Comparison of ENCODE assay signal across 8 cellular contexts in genomic region chr2:179440642-179441251, GRCh38.
DNase-seq lines count a peak whose midpoint lies in the region; ATAC-seq, FAIRE-seq and TF ChIP-seq lines count a peak whose summit lies in the region.

No MANE protein-coding gene starts in this region.

- no peak overlapping the region for H3K4ac ChIP-seq in neuronal stem cell (ENCODE audit: low read length)

- no peak for ATAC-seq in sciatic nerve

- WGBS in neuronal stem cell (ENCODE audit: extremely low coverage in 2 of 2, insufficient read length in 2 of 2, insufficient replicate concordance in 1 of 2), 2 donors = no CpG with 5 or more reads among the region's 5 CpGs

- no peak overlapping the region for H2BK12ac ChIP-seq in neuronal stem cell (ENCODE audit: low read length)

- H3K23ac ChIP-seq in neuronal stem cell (ENCODE audit: low read depth, low read length, poor library complexity) = no peak overlapping the region

- no peak overlapping the region for H2BK15ac ChIP-seq in neuronal stem cell (ENCODE audit: low read length)

- no peak overlapping the region for H3K9ac ChIP-seq in neuronal stem cell (ENCODE audit: low read depth, low read length, poor library complexity)

- TF ChIP-seq CTCF in AG10803 (conservative IDR thresholded peaks at IDR 0.05; ENCODE audit: low read length) (peak; percentile 66), GM12874 (IDR thresholded peaks at IDR 0.05; ENCODE audit: insufficient read depth, low read depth, low read length) (peak; percentile 46; the same call in 1 of the 2 replicates)

- H3K9me3 ChIP-seq in neuronal stem cell (replicated peaks in 1 of 2; ENCODE audit: control insufficient read depth in 2 of 2, insufficient read depth in 1 of 2, low read depth in 1 of 2, low read length in 2 of 2) = no peaks in the 10 kb centered on the region

- H2AFZ ChIP-seq in neuronal stem cell (ENCODE audit: low read length) = no peak overlapping the region

- H4K91ac ChIP-seq in neuronal stem cell (ENCODE audit: low read depth, low read length, poor library complexity) = no peak overlapping the region

- no peak overlapping the region for H3K4me2 ChIP-seq in neuronal stem cell (ENCODE audit: insufficient read depth, low read length, poor library complexity, severe bottlenecking)

- DNase-seq in AG10803 (ENCODE audit: low read depth) (peak; percentile 37), inferior parietal cortex (ENCODE audit: extremely low spot score) (peak; percentile 80), neuronal stem cell (ENCODE audit: low spot score) (no peak), C1 segment of cervical spinal cord (lab: John Stamatoyannopoulos, UW) (no peak), sciatic nerve (ENCODE audit: low spot score) (no peak)
- peak; percentile 33 for DNase-seq in Jurkat, Clone E6-1 (ENCODE audit: low read depth, low spot score)

- no peak overlapping the region for H2BK120ac ChIP-seq in neuronal stem cell (ENCODE audit: low read depth, low read length)

- FAIRE-seq in TTC549 (lab: Jason Lieb, UNC) = peak; percentile 88

- H2BK5ac ChIP-seq in neuronal stem cell (ENCODE audit: low read length) = no peak overlapping the region

- H2AK5ac ChIP-seq in neuronal stem cell (ENCODE audit: low read depth, low read length) = no peak overlapping the region

- H4K8ac ChIP-seq in neuronal stem cell (ENCODE audit: low read depth, low read length) = no peak overlapping the region

- no peaks in the 10 kb centered on the region for H3K79me1 ChIP-seq in neuronal stem cell (ENCODE audit: low read depth, low read length)

- no peak overlapping the region for H3K4me3 ChIP-seq in AG10803 (ENCODE audit: low read length)
- no peak overlapping the region for H3K4me3 ChIP-seq in Jurkat, Clone E6-1 (ENCODE audit: low read length)
- H3K4me3 ChIP-seq in neuronal stem cell (ENCODE audit: low read length in 2 of 2) = no peak overlapping the region

- H3K36me3 ChIP-seq in neuronal stem cell (replicated peaks in 1 of 2; ENCODE audit: control insufficient read depth in 2 of 2, insufficient read depth in 2 of 2, low read length in 2 of 2) = peaks cover 0 to 5% of the 10 kb centered on the region in 2 donors

- H3K14ac ChIP-seq in neuronal stem cell (ENCODE audit: low read length) = no peak overlapping the region

- intact Hi-C loops in sciatic nerve (cut with DNase I) = no loop called here

- H3K4me1 ChIP-seq in neuronal stem cell (ENCODE audit: control insufficient read depth in 2 of 2, insufficient read depth in 1 of 2, low read depth in 1 of 2, low read length in 2 of 2) = peaks cover 0 to 1% of the 10 kb centered on the region in 2 donors

- H3K27me3 ChIP-seq in neuronal stem cell (ENCODE audit: control insufficient read depth in 3 of 3, insufficient read depth in 3 of 3, low read depth in 1 of 3, low read length in 3 of 3) = no peaks in the 10 kb centered on the region

- no peak overlapping the region for H3K27ac ChIP-seq in neuronal stem cell (replicated peaks; ENCODE audit: low read length)

- H3K18ac ChIP-seq in neuronal stem cell (ENCODE audit: low read length) = no peak overlapping the region

Comparison
In these comparisons a context has a peak if more than half of its experiments do, and no peak if none do; other contexts are left out.
1. DNase-seq: peak in AG10803 (single experiment), Jurkat, Clone E6-1 (single experiment) and inferior parietal cortex (single experiment); none in neuronal stem cell (single experiment), C1 segment of cervical spinal cord (0 of 14) and sciatic nerve (single experiment).